1 cellular context compared by ENCODE assay signal in the genomic region with DNA sequence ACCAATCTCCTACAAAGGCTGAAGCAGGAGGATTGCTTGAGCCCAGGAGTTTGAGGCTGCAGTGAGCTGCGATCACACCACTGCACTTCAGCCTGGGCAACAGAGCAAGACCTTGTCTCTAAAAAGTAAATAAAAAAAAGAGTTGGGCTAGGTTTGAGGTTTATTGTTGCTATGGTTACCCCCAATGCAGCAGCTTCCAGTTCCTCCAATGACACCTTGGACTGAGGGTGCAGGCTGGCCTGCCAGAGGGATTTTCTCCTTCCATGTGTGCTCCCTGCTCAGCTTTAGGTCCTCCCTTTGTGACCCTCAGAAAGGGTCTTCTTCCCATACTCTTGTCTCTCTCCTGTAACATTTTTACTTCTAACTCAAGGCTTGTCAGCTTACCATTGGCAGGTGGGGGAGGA.
TF ChIP-seq lines count a peak whose summit lies in the region.

No MANE protein-coding gene starts in this region.

TF ChIP-seq in SK-N-SH treated with all-trans-retinoic acid at 6 μM for 48 hours, 23 proteins besides CTCF, POLR2A, EP300 and RAD21 (continued from another document):
- TF ChIP-seq SNAI2 (CRISPR knock-in tag; IDR thresholded peaks at IDR 0.05) (no peak), TSHZ2 (CRISPR knock-in tag; IDR thresholded peaks at IDR 0.05) (no peak), GLIS3 (CRISPR knock-in tag; IDR thresholded peaks at IDR 0.05) (no peak), ARNTL (CRISPR knock-in tag; IDR thresholded peaks at IDR 0.05; ENCODE audit: borderline replicate concordance, low read depth) (no peak), ZFP3 (CRISPR knock-in tag; IDR thresholded peaks at IDR 0.05) (no peak), BACH2 (CRISPR knock-in tag; IDR thresholded peaks at IDR 0.05; ENCODE audit: borderline replicate concordance) (no peak), OSR1 (CRISPR knock-in tag; IDR thresholded peaks at IDR 0.05) (no peak)
- TF ChIP-seq, protein P1, sequence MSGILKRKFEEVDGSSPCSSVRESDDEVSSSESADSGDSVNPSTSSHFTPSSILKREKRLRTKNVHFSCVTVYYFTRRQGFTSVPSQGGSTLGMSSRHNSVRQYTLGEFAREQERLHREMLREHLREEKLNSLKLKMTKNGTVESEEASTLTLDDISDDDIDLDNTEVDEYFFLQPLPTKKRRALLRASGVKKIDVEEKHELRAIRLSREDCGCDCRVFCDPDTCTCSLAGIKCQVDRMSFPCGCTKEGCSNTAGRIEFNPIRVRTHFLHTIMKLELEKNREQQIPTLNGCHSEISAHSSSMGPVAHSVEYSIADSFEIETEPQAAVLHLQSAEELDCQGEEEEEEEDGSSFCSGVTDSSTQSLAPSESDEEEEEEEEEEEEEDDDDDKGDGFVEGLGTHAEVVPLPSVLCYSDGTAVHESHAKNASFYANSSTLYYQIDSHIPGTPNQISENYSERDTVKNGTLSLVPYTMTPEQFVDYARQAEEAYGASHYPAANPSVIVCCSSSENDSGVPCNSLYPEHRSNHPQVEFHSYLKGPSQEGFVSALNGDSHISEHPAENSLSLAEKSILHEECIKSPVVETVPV (CRISPR knock-in tag; IDR thresholded peaks at IDR 0.05): no peak
